Comparison of ENCODE assay signal across 10 cellular contexts in genomic region chr10:71582019-71582418, GRCh38.
DNase-seq lines count a peak whose midpoint lies in the region; ATAC-seq and TF ChIP-seq lines count a peak whose summit lies in the region.
"Had no signal": no experiment of that assay in that cellular context is flagged by ENCODE, and none has a peak within 500 bp of the region (broad histone marks: within the 10 kb centered on the region; RNA-seq: fewer than 3 reads in every experiment).

No MANE protein-coding gene starts in this region.

- POLR2A ChIA-PET in naive thymus-derived CD8-positive, alpha-beta T cell (lab: Charles Lee) = no interaction called here

- intact Hi-C loops in vagina (cut with DNase I) = no loop called here

- H3K4me3 ChIP-seq in LNCaP clone FGC (ENCODE audit: low read depth, low read length) (no peak overlapping the region), cardiac fibroblast (replicated peaks in 1 of 2; ENCODE audit: low read depth in 2 of 2, low read length in 2 of 2) (no peak overlapping the region), suprapubic skin (no peak overlapping the region), vagina (no peak overlapping the region)
- H3K4me3 ChIP-seq: SJSA1 had no signal

- H3K36me3 ChIP-seq in suprapubic skin (no peaks in the 10 kb centered on the region), vagina (no peaks in the 10 kb centered on the region)
- H3K36me3 ChIP-seq: SJSA1 had no signal

- no peak overlapping the region for H3K4me3 Mint-ChIP-seq in naive thymus-derived CD8-positive, alpha-beta T cell

- no peak for ATAC-seq in naive thymus-derived CD8-positive, alpha-beta T cell

- no peaks in the 10 kb centered on the region for H3K9me3 Mint-ChIP-seq in naive thymus-derived CD8-positive, alpha-beta T cell

- 77% methylated on average over 3 of the region's 3 CpGs for WGBS in suprapubic skin

- H3K27ac Mint-ChIP-seq in naive thymus-derived CD8-positive, alpha-beta T cell = no peak overlapping the region

- TF ChIP-seq CTCF in LNCaP clone FGC (IDR thresholded peaks at IDR 0.05; ENCODE audit: control insufficient read depth, extremely low read depth, insufficient read depth) = no peak
- TF ChIP-seq CTCF in cardiac fibroblast (IDR thresholded peaks at IDR 0.05; ENCODE audit: low read depth, low read length) = no peak
- TF ChIP-seq CTCF in suprapubic skin (IDR thresholded peaks at IDR 0.05) = no peak
- no peak for TF ChIP-seq CTCF in vagina (IDR thresholded peaks at IDR 0.05)

- TF ChIP-seq POLR2A in suprapubic skin (IDR thresholded peaks at IDR 0.05) = no peak
- no peak for TF ChIP-seq POLR2A in vagina (IDR thresholded peaks at IDR 0.05)

- no peaks in the 10 kb centered on the region for H3K36me3 Mint-ChIP-seq in naive thymus-derived CD8-positive, alpha-beta T cell

- TF ChIP-seq EP300 in suprapubic skin (IDR thresholded peaks at IDR 0.05) = no peak

- H3K27ac ChIP-seq in suprapubic skin = no peak overlapping the region
- no peak overlapping the region for H3K27ac ChIP-seq in vagina
- H3K27ac ChIP-seq: SJSA1 had no signal

- H3K4me1 ChIP-seq in suprapubic skin = no peaks in the 10 kb centered on the region
- H3K4me1 ChIP-seq in vagina = no peaks in the 10 kb centered on the region
- H3K4me1 ChIP-seq: SJSA1 had no signal

- H3K9me3 ChIP-seq in suprapubic skin = no peaks in the 10 kb centered on the region
- no peaks in the 10 kb centered on the region for H3K9me3 ChIP-seq in vagina
- H3K9me3 ChIP-seq: SJSA1 had no signal

- DNase-seq in AG08396 (ENCODE audit: low spot score) = peak; percentile 63
- DNase-seq in LNCaP clone FGC (ENCODE audit: low read depth) = peak; percentile 19
- DNase-seq in cardiac fibroblast (ENCODE audit: low read depth in 2 of 2) = peak; percentile 47 to 67
- DNase-seq in left kidney (ENCODE audit: low read depth, low spot score) = peak; percentile 90
- DNase-seq in suprapubic skin (ENCODE audit: low spot score in 2 of 2) = no peak
- DNase-seq in NCI-H2081 treated with DMSO at 0.1 percent for 48 hours (lab: John Stamatoyannopoulos, UW) = no peak
- DNase-seq in vagina (ENCODE audit: extremely low spot score in 2 of 2) = no peak
- no peak for DNase-seq in naive thymus-derived CD8-positive, alpha-beta T cell
- DNase-seq: NCI-H1694 had no signal

- no peaks in the 10 kb centered on the region for H3K27me3 ChIP-seq in suprapubic skin
- H3K27me3 ChIP-seq in vagina = no peaks in the 10 kb centered on the region
- H3K27me3 ChIP-seq: SJSA1 had no signal

- H3K4me1 Mint-ChIP-seq in naive thymus-derived CD8-positive, alpha-beta T cell = peaks cover 0 to 1% (median 0%) of the 10 kb centered on the region in 4 donors

- H3K27me3 Mint-ChIP-seq in naive thymus-derived CD8-positive, alpha-beta T cell = peaks cover 0 to 3% (median 0%) of the 10 kb centered on the region in 5 donors

Comparison
In these comparisons a context has a peak if more than half of its experiments do, and no peak if none do; other contexts are left out.
1. DNase-seq: peak in AG08396 (single experiment), LNCaP clone FGC (single experiment), cardiac fibroblast (2 of 2) and left kidney (single experiment); none in suprapubic skin (0 of 2), NCI-H2081 treated with DMSO at 0.1 percent for 48 hours (single experiment), vagina (0 of 2) and naive thymus-derived CD8-positive, alpha-beta T cell (0 of 10).